Comparison of ENCODE assay signal across 14 cellular contexts in the genomic region with DNA sequence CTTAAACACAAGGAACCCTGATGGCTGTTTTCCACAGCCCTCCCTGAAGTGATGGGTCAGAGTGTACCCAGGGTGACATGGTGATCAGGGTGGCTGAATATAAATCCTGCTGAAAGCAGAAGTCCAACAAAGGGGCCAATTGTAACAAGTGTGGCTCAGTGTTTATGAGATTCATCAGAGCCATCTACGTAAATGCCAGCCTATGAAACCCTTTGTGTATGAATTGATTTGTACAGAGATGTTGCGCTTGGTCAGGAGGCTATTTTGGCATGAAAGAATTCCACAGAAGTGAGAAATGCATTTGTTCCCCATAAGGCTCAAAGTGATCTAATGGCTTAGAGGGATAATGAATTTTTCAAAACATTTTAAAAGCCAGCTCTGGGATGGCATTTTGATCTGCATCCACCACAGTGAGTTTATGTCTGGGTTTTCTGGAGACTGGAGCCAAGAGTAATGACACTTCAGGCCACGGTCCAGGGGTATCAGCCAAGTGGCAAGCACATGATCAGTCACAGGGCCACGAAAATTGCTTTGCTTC. TPM values are rescaled to one million over a fixed set of nuclear protein-coding genes. Genes with fewer than 3 reads are reported as not detected.
A peak's percentile ranks its signal among the peaks of the same experiment; 100 is the strongest.
DNase-seq lines count a peak whose midpoint lies in the region; ATAC-seq and TF ChIP-seq lines count a peak whose summit lies in the region.
"Had no signal": no experiment of that assay in that cellular context is flagged by ENCODE, and none has a peak within 500 bp of the region (broad histone marks: within the 10 kb centered on the region; RNA-seq: fewer than 3 reads in every experiment).

No MANE protein-coding gene starts in this region.

- no peak for ATAC-seq in GM19324 (IDR thresholded peaks at IDR 0.05; ENCODE audit: low FRiP score, unreplicated experiment)
- ATAC-seq: stimulated activated naive B cell treated with anti-CD40 and anti-IgM and Interleukin-4, amounts not matched to agents 10 μg/mL and 1 μg/mL and 100 μg/mL, for 72 hours had no signal

- TF ChIP-seq CTCF in neural progenitor cell (IDR thresholded peaks at IDR 0.05) (no peak), chondrocyte (IDR thresholded peaks at IDR 0.05) (no peak)

- H3K27ac Mint-ChIP-seq in neural progenitor cell = peak overlapping the region; percentile 37
- H3K27ac Mint-ChIP-seq in chondrocyte (ENCODE audit: unreplicated experiment) = no peak overlapping the region
- H3K27ac Mint-ChIP-seq: HFFc6; naive B cell; stimulated activated naive B cell treated with anti-CD40 and anti-IgM and Interleukin-4, amounts not matched to agents 10 μg/mL and 1 μg/mL and 100 μg/mL, for 72 hours had no signal

- peaks cover 7% of the 10 kb centered on the region for H3K9me3 Mint-ChIP-seq in neural progenitor cell
- no peaks in the 10 kb centered on the region for H3K9me3 Mint-ChIP-seq in chondrocyte (ENCODE audit: low read depth)
- H3K9me3 Mint-ChIP-seq: HFFc6; stimulated activated naive B cell treated with anti-CD40 and anti-IgM and Interleukin-4, amounts not matched to agents 10 μg/mL and 1 μg/mL and 100 μg/mL, for 72 hours had no signal

- H3K9me3 ChIP-seq in SJCRH30 (replicated peaks) (no peaks in the 10 kb centered on the region), neural progenitor cell (ENCODE audit: low read depth) (no peaks in the 10 kb centered on the region)
- H3K9me3 ChIP-seq: BLaER1 treated with 17β-estradiol and CSF1 and Interleukin-3, amounts not matched to agents 10 nM and 100 nM had no signal

- H3K27ac ChIP-seq in SJCRH30 (peak overlapping the region; percentile 21; the same call in 1 of the 2 replicates), neural progenitor cell (no peak overlapping the region), temporal lobe (ENCODE audit: low read depth, low read length) (peak overlapping the region; percentile 99)
- H3K27ac ChIP-seq: BLaER1 treated with 17β-estradiol and CSF1 and Interleukin-3, amounts not matched to agents 10 nM and 100 nM had no signal

- H3K27me3 Mint-ChIP-seq in neural progenitor cell (ENCODE audit: insufficient read depth, low read depth) (peaks cover 7% of the 10 kb centered on the region), chondrocyte (ENCODE audit: low read depth) (peaks cover 40% of the 10 kb centered on the region)

- no peak overlapping the region for H2AFZ ChIP-seq in neural progenitor cell (replicated peaks)

- TF ChIP-seq POLR2A in erythroblast (IDR thresholded peaks at IDR 0.05; ENCODE audit: low read length) = no peak

- no peak overlapping the region for H3K9ac ChIP-seq in neural progenitor cell
- H3K9ac ChIP-seq: BLaER1 treated with 17β-estradiol and CSF1 and Interleukin-3, amounts not matched to agents 10 nM and 100 nM had no signal

- H3K27me3 ChIP-seq in SJCRH30 (no peaks in the 10 kb centered on the region), neural progenitor cell (no peaks in the 10 kb centered on the region)
- H3K27me3 ChIP-seq: BLaER1 treated with 17β-estradiol and CSF1 and Interleukin-3, amounts not matched to agents 10 nM and 100 nM had no signal

- peaks cover 3% of the 10 kb centered on the region for H3K36me3 Mint-ChIP-seq in neural progenitor cell
- no peaks in the 10 kb centered on the region for H3K36me3 Mint-ChIP-seq in chondrocyte (ENCODE audit: low read depth)
- H3K36me3 Mint-ChIP-seq: naive B cell; stimulated activated naive B cell treated with anti-CD40 and anti-IgM and Interleukin-4, amounts not matched to agents 10 μg/mL and 1 μg/mL and 100 μg/mL, for 72 hours had no signal

- H3K4me1 ChIP-seq in SJCRH30 (peaks cover 22% of the 10 kb centered on the region), neural progenitor cell (no peaks in the 10 kb centered on the region)

- H3K4me1 Mint-ChIP-seq in neural progenitor cell (peaks cover 23% of the 10 kb centered on the region), chondrocyte (ENCODE audit: low read depth) (no peaks in the 10 kb centered on the region)
- H3K4me1 Mint-ChIP-seq: naive B cell; stimulated activated naive B cell treated with anti-CD40 and anti-IgM and Interleukin-4, amounts not matched to agents 10 μg/mL and 1 μg/mL and 100 μg/mL, for 72 hours had no signal

- DNase-seq in SJCRH30 (peak in 1 of 2 experiments; percentile 39), epidermal melanocyte (ENCODE audit: insufficient read length, low spot score) (peak; percentile 36), neural progenitor cell (ENCODE audit: low spot score) (no peak), NCI-H2107 treated with DMSO at 0.1 percent for 48 hours (lab: John Stamatoyannopoulos, UW; ENCODE audit: unreplicated experiment) (no peak), chondrocyte (ENCODE audit: low spot score) (no peak), erythroblast (lab: John Stamatoyannopoulos, UW) (no peak)
- DNase-seq: HFFc6; naive B cell; NCI-H2227 treated with DMSO at 0.1 percent for 48 hours; stimulated activated naive B cell treated with anti-CD40 and anti-IgM and Interleukin-4, amounts not matched to agents 10 μg/mL and 1 μg/mL and 100 μg/mL, for 72 hours had no signal

- no peak overlapping the region for H3K4me2 ChIP-seq in neural progenitor cell
- H3K4me2 ChIP-seq: BLaER1 treated with 17β-estradiol and CSF1 and Interleukin-3, amounts not matched to agents 10 nM and 100 nM had no signal

- H4K20me1 ChIP-seq in neural progenitor cell (ENCODE audit: low read depth) = no peaks in the 10 kb centered on the region
- H4K20me1 ChIP-seq: BLaER1 treated with 17β-estradiol and CSF1 and Interleukin-3, amounts not matched to agents 10 nM and 100 nM had no signal

- H3K4me3 ChIP-seq in SJCRH30 = no peak overlapping the region
- H3K4me3 ChIP-seq in neural progenitor cell = no peak overlapping the region
- H3K4me3 ChIP-seq: BLaER1 treated with 17β-estradiol and CSF1 and Interleukin-3, amounts not matched to agents 10 nM and 100 nM; K562 had no signal

- no peaks in the 10 kb centered on the region for H3F3A ChIP-seq in neural progenitor cell (ENCODE audit: low read depth)

- H3K4me3 Mint-ChIP-seq in neural progenitor cell (no peak overlapping the region), chondrocyte (ENCODE audit: unreplicated experiment) (no peak overlapping the region)
- H3K4me3 Mint-ChIP-seq: HFFc6; naive B cell; stimulated activated naive B cell treated with anti-CD40 and anti-IgM and Interleukin-4, amounts not matched to agents 10 μg/mL and 1 μg/mL and 100 μg/mL, for 72 hours had no signal

- H3K79me2 ChIP-seq in neural progenitor cell (ENCODE audit: low read depth) = no peaks in the 10 kb centered on the region

- H3K36me3 ChIP-seq in SJCRH30 = no peaks in the 10 kb centered on the region
- no peaks in the 10 kb centered on the region for H3K36me3 ChIP-seq in neural progenitor cell
- H3K36me3 ChIP-seq: BLaER1 treated with 17β-estradiol and CSF1 and Interleukin-3, amounts not matched to agents 10 nM and 100 nM had no signal

RNA-seq across cellular contexts. Expression of a gene that starts 12.4 kb away (rescaled TPM):
- total RNA-seq in SJCRH30 (2014; rRNA removed; shearing (Covaris generic)) = 24.5 and 25.0 TPM in 2 replicates
- total RNA-seq in neural progenitor cell (ENCODE audit: low replicate concordance) (18.4 and 28.2 TPM in 2 replicates), temporal lobe (22.9 TPM), chondrocyte (5.5 to 11.4 TPM (median 10.5 TPM) in 3 replicates)
